Comparison of ENCODE assay signal across 1 cellular context in genomic region chrX:136936183-136936549, GRCh38.
TF ChIP-seq lines count a peak whose summit lies in the region.

No MANE protein-coding gene starts in this region.

TF ChIP-seq in IMR-90, 13 proteins besides CTCF, POLR2A, EP300 and RAD21:
- TF ChIP-seq FOS (IDR thresholded peaks at IDR 0.05; ENCODE audit: low read depth, low read length) (no peak), BHLHE40 (IDR thresholded peaks at IDR 0.05; ENCODE audit: low read depth, low read length) (peak; percentile 51; the same call in 1 of the 2 replicates)
TF ChIP-seq in IMR-90: peak in this region for 1.
